1 cellular context compared by ENCODE assay signal in genomic region chr2:24269270-24269669, GRCh38.
A peak's percentile ranks its signal among the peaks of the same experiment; 100 is the strongest.
TF ChIP-seq lines count a peak whose summit lies in the region.

No MANE protein-coding gene starts in this region.

TF ChIP-seq in HepG2, 621 proteins besides CTCF, POLR2A, EP300 and RAD21 (continued from another document):
- no peak for TF ChIP-seq PREB (CRISPR knock-in tag; IDR thresholded peaks at IDR 0.05)
- TF ChIP-seq SP4 (CRISPR knock-in tag; IDR thresholded peaks at IDR 0.05), result no peak
- TF ChIP-seq RARG (CRISPR knock-in tag; IDR thresholded peaks at IDR 0.05; ENCODE audit: low read depth), result no peak
- TF ChIP-seq ZFP36L1 (CRISPR knock-in tag; IDR thresholded peaks at IDR 0.05), result no peak
- TF ChIP-seq SAP130 (CRISPR knock-in tag; IDR thresholded peaks at IDR 0.05; ENCODE audit: low read depth), result peak; percentile 49; the same call in 1 of the 2 replicates
- TF ChIP-seq ZNF44 (CRISPR knock-in tag; IDR thresholded peaks at IDR 0.05), result no peak
- TF ChIP-seq NR2F2 (IDR thresholded peaks at IDR 0.05; ENCODE audit: borderline replicate concordance, low read depth), result no peak
- no peak for TF ChIP-seq ZNF503 (CRISPR knock-in tag; IDR thresholded peaks at IDR 0.05)
- no peak for TF ChIP-seq ZSCAN31 (CRISPR knock-in tag; IDR thresholded peaks at IDR 0.05; ENCODE audit: low read depth)
- no peak for TF ChIP-seq NKX3-1 (CRISPR knock-in tag; IDR thresholded peaks at IDR 0.05)
- TF ChIP-seq FOXA3 (CRISPR knock-in tag; IDR thresholded peaks at IDR 0.05), result peak; percentile 69
- no peak for TF ChIP-seq ZBTB46 (CRISPR knock-in tag; IDR thresholded peaks at IDR 0.05; ENCODE audit: borderline replicate concordance)
- no peak for TF ChIP-seq NFATC3 (CRISPR knock-in tag; IDR thresholded peaks at IDR 0.05)
- TF ChIP-seq SALL1 (CRISPR knock-in tag; IDR thresholded peaks at IDR 0.05), result no peak
- no peak for TF ChIP-seq YEATS4 (CRISPR knock-in tag; IDR thresholded peaks at IDR 0.05; ENCODE audit: borderline replicate concordance)
- TF ChIP-seq PCBP2 (optimal IDR thresholded peaks at IDR 0.05; ENCODE audit: low read depth, low read length, poor library complexity, severe bottlenecking), result no peak
- no peak for TF ChIP-seq NONO (IDR thresholded peaks at IDR 0.05)
- no peak for TF ChIP-seq NONO (CRISPR knock-in tag; conservative IDR thresholded peaks at IDR 0.05)
- TF ChIP-seq ZNF552 (CRISPR knock-in tag; IDR thresholded peaks at IDR 0.05; ENCODE audit: borderline replicate concordance), result no peak
- no peak for TF ChIP-seq KDM3A (CRISPR knock-in tag; IDR thresholded peaks at IDR 0.05; ENCODE audit: low read depth)
- TF ChIP-seq ZNF180 (CRISPR knock-in tag; IDR thresholded peaks at IDR 0.05; ENCODE audit: borderline replicate concordance, low read depth), result no peak
- peak; percentile 47; the same call in 1 of the 2 replicates for TF ChIP-seq TFE3 (CRISPR knock-in tag; IDR thresholded peaks at IDR 0.05)
- no peak for TF ChIP-seq IKZF5 (CRISPR knock-in tag; IDR thresholded peaks at IDR 0.05)
- peak; percentile 35; the same call in 1 of the 2 replicates for TF ChIP-seq CREB1 (IDR thresholded peaks at IDR 0.05)
- TF ChIP-seq CREB1 (CRISPR knock-in tag; IDR thresholded peaks at IDR 0.05), result no peak
- no peak for TF ChIP-seq ZNF7 (CRISPR knock-in tag; IDR thresholded peaks at IDR 0.05)
- TF ChIP-seq ZNF543 (CRISPR knock-in tag; IDR thresholded peaks at IDR 0.05), result no peak
- TF ChIP-seq ETV5 (CRISPR knock-in tag; IDR thresholded peaks at IDR 0.05; ENCODE audit: borderline replicate concordance), result no peak
- TF ChIP-seq MAFK (conservative IDR thresholded peaks at IDR 0.05 in 1 of 2, IDR thresholded peaks at IDR 0.05 in 1 of 2; ENCODE audit: low read length in 2 of 2), result 0 out of 4 replicates have a peak, but pooled peaks of 1 of the 2 experiments have one; percentile 2
- no peak for TF ChIP-seq SNAPC5 (CRISPR knock-in tag; IDR thresholded peaks at IDR 0.05; ENCODE audit: borderline replicate concordance)
- no peak for TF ChIP-seq BHLHE40 (IDR thresholded peaks at IDR 0.05; ENCODE audit: low read length)
- no peak for TF ChIP-seq ZNF256 (CRISPR knock-in tag; conservative IDR thresholded peaks at IDR 0.05)
- no peak for TF ChIP-seq ZNF639 (CRISPR knock-in tag; conservative IDR thresholded peaks at IDR 0.05)
- no peak for TF ChIP-seq ADNP (CRISPR knock-in tag; IDR thresholded peaks at IDR 0.05)
- TF ChIP-seq CHD4 (IDR thresholded peaks at IDR 0.05; ENCODE audit: borderline replicate concordance, low read length), result no peak
- TF ChIP-seq ZHX2 (IDR thresholded peaks at IDR 0.05; ENCODE audit: low read depth), result no peak
- TF ChIP-seq ZHX2 (CRISPR knock-in tag; IDR thresholded peaks at IDR 0.05; ENCODE audit: borderline replicate concordance), result no peak
- TF ChIP-seq ZNF780A (CRISPR knock-in tag; IDR thresholded peaks at IDR 0.05), result no peak
- no peak for TF ChIP-seq KDM5A (IDR thresholded peaks at IDR 0.05; ENCODE audit: borderline replicate concordance, low read length)
- no peak for TF ChIP-seq RXRA (CRISPR knock-in tag; IDR thresholded peaks at IDR 0.05)
- 0 out of 2 replicates have a peak, but pooled peaks have one; percentile 17 for TF ChIP-seq MAFF (IDR thresholded peaks at IDR 0.05; ENCODE audit: low read depth, low read length)
- no peak for TF ChIP-seq PAWR (CRISPR knock-in tag; IDR thresholded peaks at IDR 0.05; ENCODE audit: borderline replicate concordance)
- TF ChIP-seq FOSL2 (CRISPR knock-in tag; IDR thresholded peaks at IDR 0.05), result peak; percentile 77
- no peak for TF ChIP-seq ZNF326 (CRISPR knock-in tag; IDR thresholded peaks at IDR 0.05; ENCODE audit: borderline replicate concordance)
- TF ChIP-seq MXI1 (IDR thresholded peaks at IDR 0.05; ENCODE audit: borderline replicate concordance, low read depth, low read length), result peak; percentile 22; the same call in 1 of the 3 replicates
- TF ChIP-seq POGK (CRISPR knock-in tag; conservative IDR thresholded peaks at IDR 0.05), result no peak
- TF ChIP-seq FOXA1 (IDR thresholded peaks at IDR 0.05), result no peak
- peak; percentile 61 for TF ChIP-seq FOXA1 (CRISPR knock-in tag; IDR thresholded peaks at IDR 0.05)
- TF ChIP-seq FOXM1 (CRISPR knock-in tag; IDR thresholded peaks at IDR 0.05), result no peak
- no peak for TF ChIP-seq ATM (IDR thresholded peaks at IDR 0.05; ENCODE audit: borderline replicate concordance)
